Comparison of ENCODE assay signal across 11 cellular contexts in genomic region chr2:160321025-160321424, GRCh38.
A peak's percentile ranks its signal among the peaks of the same experiment; 100 is the strongest.
DNase-seq lines count a peak whose midpoint lies in the region; ATAC-seq and TF ChIP-seq lines count a peak whose summit lies in the region.
"Had no signal": no experiment of that assay in that cellular context is flagged by ENCODE, and none has a peak within 500 bp of the region (broad histone marks: within the 10 kb centered on the region; RNA-seq: fewer than 3 reads in every experiment).

No MANE protein-coding gene starts in this region.

- peak; percentile 52 for ATAC-seq in omental fat pad (ENCODE audit: low FRiP score)

- in situ Hi-C loops in KBM-7 (cut with MboI; ENCODE audit: low pct_unique_long_range_greater_than_20kb, low sequenced_read_pairs), result no loop called here

- no peak for TF ChIP-seq CTCF in omental fat pad (IDR thresholded peaks at IDR 0.05)

- DNase-seq in DMS153 treated with DMSO at 0.1 percent for 48 hours (lab: John Stamatoyannopoulos, UW; ENCODE audit: unreplicated experiment) (peak; percentile 29), KBM-7 (peak; percentile 19), epithelial cell of prostate (ENCODE audit: low read depth, low spot score) (no peak), omental fat pad (ENCODE audit: low spot score) (no peak), NCI-H128 (lab: John Stamatoyannopoulos, UW; ENCODE audit: unreplicated experiment) (no peak), HuH-7.5 (ENCODE audit: low spot score) (no peak), HuH-7 (ENCODE audit: low spot score) (no peak)
- DNase-seq: NK-92 treated with Interleukin-12 subunit alpha and Interleukin-12 subunit beta, amount 100 ng/mL, for 24 hours; ovary had no signal

- H3K27ac ChIP-seq in epithelial cell of prostate, result peak overlapping the region; percentile 23
- H3K27ac ChIP-seq: BLaER1, cardiac muscle cell, ovary had no signal

Comparison
In these comparisons a context has a peak if more than half of its experiments do, and no peak if none do; other contexts are left out.
1. DNase-seq: peak in DMS153 treated with DMSO at 0.1 percent for 48 hours (single experiment) and KBM-7 (single experiment); none in epithelial cell of prostate (single experiment), omental fat pad (single experiment), NCI-H128 (single experiment), HuH-7.5 (single experiment) and HuH-7 (single experiment).